ENCODE assay signal across 3 cellular contexts in the genomic region with DNA sequence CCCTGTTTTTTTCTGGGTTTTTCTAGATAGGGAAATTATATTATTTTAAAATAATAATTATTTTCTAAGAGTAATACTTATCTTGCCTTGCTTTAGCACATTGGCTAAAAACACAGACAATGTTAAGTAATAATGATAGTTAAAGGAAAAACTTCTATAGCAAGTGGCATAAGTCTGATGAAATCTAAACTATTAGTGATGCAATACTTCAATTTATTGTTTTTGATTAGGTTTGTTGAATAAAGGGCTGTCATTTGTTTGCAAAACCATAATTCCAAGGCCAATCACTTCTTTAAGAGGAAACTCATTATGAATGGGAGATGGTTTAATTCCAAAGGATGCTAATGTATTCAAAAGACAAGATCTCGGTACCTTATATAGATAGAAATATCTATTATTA.
TF ChIP-seq lines count a peak whose summit lies in the region.

No MANE protein-coding gene starts in this region.

TF ChIP-seq in HepG2, 621 proteins besides CTCF, POLR2A, EP300 and RAD21 (continues in another document):
- no peak for TF ChIP-seq POLR2AphosphoS2 (IDR thresholded peaks at IDR 0.05; ENCODE audit: low read depth, low read length)
- peak; percentile 79 for TF ChIP-seq CEBPB (IDR thresholded peaks at IDR 0.05; ENCODE audit: borderline replicate concordance, low read depth, low read length)
- TF ChIP-seq, protein P1, sequence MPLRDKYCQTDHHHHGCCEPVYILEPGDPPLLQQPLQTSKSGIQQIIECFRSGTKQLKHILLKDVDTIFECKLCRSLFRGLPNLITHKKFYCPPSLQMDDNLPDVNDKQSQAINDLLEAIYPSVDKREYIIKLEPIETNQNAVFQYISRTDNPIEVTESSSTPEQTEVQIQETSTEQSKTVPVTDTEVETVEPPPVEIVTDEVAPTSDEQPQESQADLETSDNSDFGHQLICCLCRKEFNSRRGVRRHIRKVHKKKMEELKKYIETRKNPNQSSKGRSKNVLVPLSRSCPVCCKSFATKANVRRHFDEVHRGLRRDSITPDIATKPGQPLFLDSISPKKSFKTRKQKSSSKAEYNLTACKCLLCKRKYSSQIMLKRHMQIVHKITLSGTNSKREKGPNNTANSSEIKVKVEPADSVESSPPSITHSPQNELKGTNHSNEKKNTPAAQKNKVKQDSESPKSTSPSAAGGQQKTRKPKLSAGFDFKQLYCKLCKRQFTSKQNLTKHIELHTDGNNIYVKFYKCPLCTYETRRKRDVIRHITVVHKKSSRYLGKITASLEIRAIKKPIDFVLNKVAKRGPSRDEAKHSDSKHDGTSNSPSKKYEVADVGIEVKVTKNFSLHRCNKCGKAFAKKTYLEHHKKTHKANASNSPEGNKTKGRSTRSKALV (CRISPR knock-in tag; IDR thresholded peaks at IDR 0.05): no peak
- peak; percentile 42 for TF ChIP-seq ATF7 (IDR thresholded peaks at IDR 0.05)
- no peak for TF ChIP-seq ATF7 (CRISPR knock-in tag; IDR thresholded peaks at IDR 0.05)
- TF ChIP-seq, protein P2, sequence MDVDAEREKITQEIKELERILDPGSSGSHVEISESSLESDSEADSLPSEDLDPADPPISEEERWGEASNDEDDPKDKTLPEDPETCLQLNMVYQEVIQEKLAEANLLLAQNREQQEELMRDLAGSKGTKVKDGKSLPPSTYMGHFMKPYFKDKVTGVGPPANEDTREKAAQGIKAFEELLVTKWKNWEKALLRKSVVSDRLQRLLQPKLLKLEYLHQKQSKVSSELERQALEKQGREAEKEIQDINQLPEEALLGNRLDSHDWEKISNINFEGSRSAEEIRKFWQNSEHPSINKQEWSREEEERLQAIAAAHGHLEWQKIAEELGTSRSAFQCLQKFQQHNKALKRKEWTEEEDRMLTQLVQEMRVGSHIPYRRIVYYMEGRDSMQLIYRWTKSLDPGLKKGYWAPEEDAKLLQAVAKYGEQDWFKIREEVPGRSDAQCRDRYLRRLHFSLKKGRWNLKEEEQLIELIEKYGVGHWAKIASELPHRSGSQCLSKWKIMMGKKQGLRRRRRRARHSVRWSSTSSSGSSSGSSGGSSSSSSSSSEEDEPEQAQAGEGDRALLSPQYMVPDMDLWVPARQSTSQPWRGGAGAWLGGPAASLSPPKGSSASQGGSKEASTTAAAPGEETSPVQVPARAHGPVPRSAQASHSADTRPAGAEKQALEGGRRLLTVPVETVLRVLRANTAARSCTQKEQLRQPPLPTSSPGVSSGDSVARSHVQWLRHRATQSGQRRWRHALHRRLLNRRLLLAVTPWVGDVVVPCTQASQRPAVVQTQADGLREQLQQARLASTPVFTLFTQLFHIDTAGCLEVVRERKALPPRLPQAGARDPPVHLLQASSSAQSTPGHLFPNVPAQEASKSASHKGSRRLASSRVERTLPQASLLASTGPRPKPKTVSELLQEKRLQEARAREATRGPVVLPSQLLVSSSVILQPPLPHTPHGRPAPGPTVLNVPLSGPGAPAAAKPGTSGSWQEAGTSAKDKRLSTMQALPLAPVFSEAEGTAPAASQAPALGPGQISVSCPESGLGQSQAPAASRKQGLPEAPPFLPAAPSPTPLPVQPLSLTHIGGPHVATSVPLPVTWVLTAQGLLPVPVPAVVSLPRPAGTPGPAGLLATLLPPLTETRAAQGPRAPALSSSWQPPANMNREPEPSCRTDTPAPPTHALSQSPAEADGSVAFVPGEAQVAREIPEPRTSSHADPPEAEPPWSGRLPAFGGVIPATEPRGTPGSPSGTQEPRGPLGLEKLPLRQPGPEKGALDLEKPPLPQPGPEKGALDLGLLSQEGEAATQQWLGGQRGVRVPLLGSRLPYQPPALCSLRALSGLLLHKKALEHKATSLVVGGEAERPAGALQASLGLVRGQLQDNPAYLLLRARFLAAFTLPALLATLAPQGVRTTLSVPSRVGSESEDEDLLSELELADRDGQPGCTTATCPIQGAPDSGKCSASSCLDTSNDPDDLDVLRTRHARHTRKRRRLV (CRISPR knock-in tag; IDR thresholded peaks at IDR 0.05): no peak
- TF ChIP-seq POLR2AphosphoS5 (IDR thresholded peaks at IDR 0.05; ENCODE audit: low read depth, low read length): no peak
- TF ChIP-seq, protein P3, sequence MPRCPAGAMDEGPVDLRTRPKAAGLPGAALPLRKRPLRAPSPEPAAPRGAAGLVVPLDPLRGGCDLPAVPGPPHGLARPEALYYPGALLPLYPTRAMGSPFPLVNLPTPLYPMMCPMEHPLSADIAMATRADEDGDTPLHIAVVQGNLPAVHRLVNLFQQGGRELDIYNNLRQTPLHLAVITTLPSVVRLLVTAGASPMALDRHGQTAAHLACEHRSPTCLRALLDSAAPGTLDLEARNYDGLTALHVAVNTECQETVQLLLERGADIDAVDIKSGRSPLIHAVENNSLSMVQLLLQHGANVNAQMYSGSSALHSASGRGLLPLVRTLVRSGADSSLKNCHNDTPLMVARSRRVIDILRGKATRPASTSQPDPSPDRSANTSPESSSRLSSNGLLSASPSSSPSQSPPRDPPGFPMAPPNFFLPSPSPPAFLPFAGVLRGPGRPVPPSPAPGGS (CRISPR knock-in tag; IDR thresholded peaks at IDR 0.05): no peak

TF ChIP-seq in IMR-90, 13 proteins besides CTCF, POLR2A, EP300 and RAD21:
- TF ChIP-seq FOS (IDR thresholded peaks at IDR 0.05; ENCODE audit: low read depth, low read length): no peak
- TF ChIP-seq MAFK (IDR thresholded peaks at IDR 0.05; ENCODE audit: low read depth, low read length): no peak
- TF ChIP-seq CHD1 (IDR thresholded peaks at IDR 0.05; ENCODE audit: low read depth, low read length): no peak
- no peak for TF ChIP-seq RCOR1 (IDR thresholded peaks at IDR 0.05; ENCODE audit: insufficient replicate concordance, low read length)
- peak; percentile 66 for TF ChIP-seq CEBPB (IDR thresholded peaks at IDR 0.05; ENCODE audit: low read depth, low read length)
- no peak for TF ChIP-seq NFE2L2 (IDR thresholded peaks at IDR 0.05; ENCODE audit: low read depth, low read length)
- no peak for TF ChIP-seq RFX5 (IDR thresholded peaks at IDR 0.05; ENCODE audit: low read depth, low read length)
- TF ChIP-seq, protein P4, sequence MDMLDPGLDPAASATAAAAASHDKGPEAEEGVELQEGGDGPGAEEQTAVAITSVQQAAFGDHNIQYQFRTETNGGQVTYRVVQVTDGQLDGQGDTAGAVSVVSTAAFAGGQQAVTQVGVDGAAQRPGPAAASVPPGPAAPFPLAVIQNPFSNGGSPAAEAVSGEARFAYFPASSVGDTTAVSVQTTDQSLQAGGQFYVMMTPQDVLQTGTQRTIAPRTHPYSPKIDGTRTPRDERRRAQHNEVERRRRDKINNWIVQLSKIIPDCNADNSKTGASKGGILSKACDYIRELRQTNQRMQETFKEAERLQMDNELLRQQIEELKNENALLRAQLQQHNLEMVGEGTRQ (IDR thresholded peaks at IDR 0.05; ENCODE audit: low read depth, low read length): no peak

TF ChIP-seq in K562, 482 proteins besides CTCF, POLR2A, EP300 and RAD21:
- TF ChIP-seq DIDO1 (tag; IDR thresholded peaks at IDR 0.05; ENCODE audit: low read depth) (no peak), CEBPB (tag; IDR thresholded peaks at IDR 0.05) (peak; percentile 57), CEBPG (CRISPR knock-in tag; IDR thresholded peaks at IDR 0.05) (no peak), CEBPG (tag; conservative IDR thresholded peaks at IDR 0.05 in 1 of 2, IDR thresholded peaks at IDR 0.05 in 1 of 2) (peak; percentile 31 to 88; a peak in 3 of 4 replicates), MEF2D (tag; conservative IDR thresholded peaks at IDR 0.05; ENCODE audit: low read depth) (no peak), EZH2 (IDR thresholded peaks at IDR 0.05; ENCODE audit: borderline replicate concordance, low read depth, low read length) (no peak), HIVEP1 (CRISPR knock-in tag; IDR thresholded peaks at IDR 0.05) (no peak)
- TF ChIP-seq, protein P5, sequence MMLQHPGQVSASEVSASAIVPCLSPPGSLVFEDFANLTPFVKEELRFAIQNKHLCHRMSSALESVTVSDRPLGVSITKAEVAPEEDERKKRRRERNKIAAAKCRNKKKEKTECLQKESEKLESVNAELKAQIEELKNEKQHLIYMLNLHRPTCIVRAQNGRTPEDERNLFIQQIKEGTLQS (IDR thresholded peaks at IDR 0.05): peak; percentile 35; the same call in 1 of the 2 replicates
- TF ChIP-seq, protein P5 (CRISPR knock-in tag; conservative IDR thresholded peaks at IDR 0.05): no peak
